ENCODE assay signal across 1 cellular context in genomic region chr9:92726348-92726747, GRCh38.
TF ChIP-seq lines count a peak whose summit lies in the region.

No MANE protein-coding gene starts in this region.

TF ChIP-seq in WTC11, 78 proteins besides CTCF, POLR2A, EP300 and RAD21 (continued from another document):
- TF ChIP-seq E2F1 (CRISPR knock-in tag; IDR thresholded peaks at IDR 0.05) (no peak), ZNF219 (CRISPR knock-in tag; IDR thresholded peaks at IDR 0.05; ENCODE audit: borderline replicate concordance) (no peak), NFYB (CRISPR knock-in tag; conservative IDR thresholded peaks at IDR 0.05; ENCODE audit: low read depth) (no peak), STAT6 (CRISPR knock-in tag; conservative IDR thresholded peaks at IDR 0.05; ENCODE audit: low read depth) (no peak)
